In genomic region chr1:42682739-42683529, GRCh38 we compare ENCODE assay signal across 8 cellular contexts. TPM values are rescaled to one million over a fixed set of nuclear protein-coding genes. Genes with fewer than 3 reads are reported as not detected.
DNase-seq lines count a peak whose midpoint lies in the region; ATAC-seq and TF ChIP-seq lines count a peak whose summit lies in the region.

No MANE protein-coding gene starts in this region.

- H3K27ac ChIP-seq in duodenal mucosa (ENCODE audit: low read depth, low read length): peak overlapping the region; percentile 60
- H3K27ac ChIP-seq in lower lobe of right lung: peak overlapping the region; percentile 90

- H3K9ac ChIP-seq in duodenal mucosa (ENCODE audit: low read depth in 1 of 2, low read length in 2 of 2): peak overlapping the region; percentile 68 to 75

- H3K27me3 ChIP-seq in duodenal mucosa (ENCODE audit: control insufficient read depth in 1 of 2, insufficient read depth in 2 of 2, low read length in 2 of 2): no peaks in the 10 kb centered on the region
- H3K27me3 ChIP-seq in lower lobe of right lung (ENCODE audit: low read depth): no peaks in the 10 kb centered on the region

- H3K4me3 ChIP-seq in duodenal mucosa (ENCODE audit: low read depth in 1 of 2, low read length in 2 of 2) (peak overlapping the region; percentile 81 to 84), lower lobe of right lung (peak overlapping the region; percentile 76)

- no peak for TF ChIP-seq CTCF in lower lobe of right lung (IDR thresholded peaks at IDR 0.05)

- intact Hi-C loops in lower lobe of right lung (cut with DNase I): no loop called here

- DNase-seq in NCI-H1694 treated with DMSO at 0.1 percent for 48 hours (lab: John Stamatoyannopoulos, UW): peak; percentile 13
- no peak for DNase-seq in NCI-H1694 (lab: John Stamatoyannopoulos, UW)
- peak; percentile 79 for DNase-seq in NCI-H2227 (lab: John Stamatoyannopoulos, UW; ENCODE audit: unreplicated experiment)
- DNase-seq in activated CD4-positive, alpha-beta T cell treated with anti-CD3 and anti-CD28 coated beads, Interleukin-2, amount 50 U/mL, for 4 hours: peak; percentile 44 to 52
- DNase-seq in lower lobe of right lung: peak; percentile 91
- DNase-seq in stimulated activated CD4-positive, alpha-beta T cell treated with anti-CD3 and anti-CD28 coated beads, TNF-alpha, amount 100 ng/mL, for 1 hour (ENCODE audit: low read depth in 3 of 3, low spot score in 1 of 3): peak in 2 of 3 donors; percentile 33 to 51

- H3K9me3 ChIP-seq in duodenal mucosa (ENCODE audit: control insufficient read depth in 1 of 2, low read length in 2 of 2) (no peaks in the 10 kb centered on the region), lower lobe of right lung (no peaks in the 10 kb centered on the region)

- H3K36me3 ChIP-seq in duodenal mucosa (ENCODE audit: control insufficient read depth in 1 of 2, insufficient read depth in 2 of 2, low read length in 2 of 2) (no peaks in the 10 kb centered on the region), lower lobe of right lung (peaks cover 23% of the 10 kb centered on the region)

- H3K4me1 ChIP-seq in duodenal mucosa (ENCODE audit: control insufficient read depth in 1 of 2, insufficient read depth in 2 of 2, low read length in 2 of 2) (peaks cover 45 to 50% of the 10 kb centered on the region in 2 donors), lower lobe of right lung (peaks cover 61% of the 10 kb centered on the region)

- peak; percentile 49 for ATAC-seq in HG02852 (IDR thresholded peaks at IDR 0.05; ENCODE audit: unreplicated experiment)
- peak; percentile 79 to 88 for ATAC-seq in lower lobe of right lung

RNA-seq across cellular contexts. Expression of gene YBX1, which starts 0.7 kb away (rescaled TPM):
- 552 TPM for total RNA-seq in lower lobe of right lung

RNA-seq across cellular contexts. Expression of gene PPIH, which starts 24.7 kb away (rescaled TPM):
- total RNA-seq in lower lobe of right lung: 25.1 TPM

RNA-seq across cellular contexts. Expression of gene CLDN19, which starts 57.1 kb away (rescaled TPM):
- total RNA-seq in lower lobe of right lung: not detected
